In the genomic region with DNA sequence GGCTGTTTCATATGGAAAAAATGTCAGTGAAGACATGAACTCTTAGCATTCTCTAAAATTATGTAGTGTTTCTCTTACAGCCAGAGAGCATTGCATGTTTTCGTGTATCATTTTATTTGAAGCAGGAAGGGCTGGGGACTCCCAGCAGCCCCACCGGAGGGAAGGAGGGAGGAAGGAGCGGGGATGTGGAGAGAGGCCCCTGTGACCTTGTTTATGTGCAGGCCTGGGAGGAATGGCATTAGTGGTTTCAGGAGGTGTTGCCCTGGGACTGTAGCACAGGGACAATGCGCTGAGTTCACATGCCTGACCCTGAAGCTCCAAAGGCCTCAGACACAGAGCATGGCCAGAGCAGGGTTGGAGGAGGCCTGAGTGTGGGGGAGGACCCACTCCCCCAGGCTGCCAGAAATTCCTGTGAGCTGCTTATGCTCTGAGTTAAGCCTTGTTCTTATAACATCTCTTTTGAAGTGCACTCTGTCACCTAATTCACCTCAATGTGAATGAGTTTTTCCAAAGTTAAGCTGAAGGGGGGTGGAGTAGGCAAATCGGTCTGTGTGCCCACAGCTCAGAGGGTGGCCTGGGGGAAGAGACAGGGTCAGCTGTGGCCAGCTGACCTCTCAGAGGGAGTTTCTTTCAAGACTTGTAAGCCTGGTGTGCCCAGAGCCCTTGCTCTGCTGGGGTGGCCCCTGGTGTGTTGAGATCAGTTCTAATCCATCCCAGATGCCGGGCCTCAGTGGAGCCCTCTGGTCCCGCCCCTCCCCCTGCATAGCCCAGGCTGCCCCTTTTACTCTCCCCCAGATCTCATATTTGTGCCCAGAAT, we compare ENCODE assay signal across 1 cellular context.
TF ChIP-seq lines count a peak whose summit lies in the region.

No MANE protein-coding gene starts in this region.

TF ChIP-seq in IMR-90, 13 proteins besides CTCF, POLR2A, EP300 and RAD21:
- TF ChIP-seq NFE2L2 (IDR thresholded peaks at IDR 0.05; ENCODE audit: low read depth, low read length) (no peak), CHD1 (IDR thresholded peaks at IDR 0.05; ENCODE audit: low read depth, low read length) (no peak), MAZ (IDR thresholded peaks at IDR 0.05; ENCODE audit: borderline replicate concordance, low read depth, low read length) (no peak), BHLHE40 (IDR thresholded peaks at IDR 0.05; ENCODE audit: low read depth, low read length) (peak; percentile 38; the same call in 1 of the 2 replicates)
